ENCODE assay signal across 29 cellular contexts in the genomic region with DNA sequence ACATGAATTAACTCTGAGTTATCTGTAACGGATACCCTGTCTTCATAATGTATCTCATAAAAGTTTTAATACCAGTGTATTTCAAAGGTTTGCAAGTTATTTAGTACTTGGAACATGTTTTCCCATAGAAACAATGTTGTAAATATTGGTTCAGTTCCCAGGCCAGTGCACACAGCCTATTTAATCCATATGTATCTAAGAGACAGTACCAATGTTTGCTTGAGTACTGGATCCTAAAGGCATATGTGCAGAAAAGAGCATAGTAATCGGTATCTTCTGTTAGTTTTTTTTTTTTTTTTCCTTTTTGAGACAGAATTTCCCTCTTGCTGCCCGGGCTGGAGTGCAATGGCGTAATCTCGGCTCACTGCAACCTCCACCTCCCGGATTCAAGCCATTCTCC. TPM values are rescaled to one million over a fixed set of nuclear protein-coding genes. Genes with fewer than 3 reads are reported as not detected.
"Had no signal": no experiment of that assay in that cellular context is flagged by ENCODE, and none has a peak within 500 bp of the region (broad histone marks: within the 10 kb centered on the region; RNA-seq: fewer than 3 reads in every experiment).

No MANE protein-coding gene starts in this region.

- DNase-seq: activated CD4-positive, alpha-beta memory T cell treated with anti-CD3 and anti-CD28 coated beads for 36 hours; activated CD4-positive, alpha-beta T cell treated with anti-CD3 and anti-CD28 coated beads for 36 hours; activated CD4-positive, alpha-beta T cell treated with anti-CD3 and anti-CD28 coated beads, Interleukin-2, amount 10 ng/mL, durations not matched to agents 24 days and 14 days; activated CD4-positive, CD25-positive, alpha-beta regulatory T cell; activated CD4-positive, CD25-positive, alpha-beta regulatory T cell treated with anti-CD3 and anti-CD28 coated beads, Interleukin-2, amount 50 U/mL, for 72 hours; activated CD8-positive, alpha-beta memory T cell treated with anti-CD3 and anti-CD28 coated beads, Interleukin-2, amount 10 ng/mL, durations not matched to agents 7 days and 5 days; activated CD8-positive, alpha-beta memory T cell treated with anti-CD3 and anti-CD28 coated beads, Interleukin-2, amount 50 U/mL, for 4 hours; activated CD8-positive, alpha-beta T cell treated with anti-CD3 and anti-CD28 coated beads, Interleukin-2, amount 10 ng/mL, durations not matched to agents 7 days and 5 days; activated effector memory CD4-positive, alpha-beta T cell treated with anti-CD3 and anti-CD28 coated beads, Interleukin-2, amount 50 U/mL, for 16 hours; activated naive CD4-positive, alpha-beta T cell treated with anti-CD3 and anti-CD28 coated beads, Interleukin-2, amount 10 ng/mL, durations not matched to agents 7 days and 5 days; activated naive CD8-positive, alpha-beta T cell treated with anti-CD3 and anti-CD28 coated beads, Interleukin-2, amount 10 ng/mL, durations not matched to agents 7 days and 5 days; activated T-cell treated with anti-CD3 and anti-CD28 coated beads, Interleukin-2, amount 50 U/mL, for 1 hour; activated T-cell treated with anti-CD3 and anti-CD28 coated beads, Interleukin-2, amount 50 U/mL, for 48 hours; amniotic stem cell; anterior cingulate cortex; body of pancreas; caudate nucleus; cortex of kidney; dermis blood vessel endothelial cell; effector CD4-positive, alpha-beta T cell; effector memory CD8-positive, alpha-beta T cell; erythroblast; foreskin fibroblast; head of caudate nucleus; hypothalamus; T-helper 2 cell had no signal

- H3K4me1 ChIP-seq: body of pancreas had no signal

- H3K36me3 ChIP-seq: esophagus muscularis mucosa had no signal

- H3K27me3 ChIP-seq: body of pancreas, esophagus muscularis mucosa had no signal

- H3K9me3 ChIP-seq: body of pancreas, esophagus muscularis mucosa had no signal

- H3K4me3 ChIP-seq: body of pancreas, esophagus muscularis mucosa had no signal

- H3K27ac ChIP-seq: body of pancreas, esophagus muscularis mucosa had no signal

- ATAC-seq: activated CD4-positive, alpha-beta T cell treated with anti-CD3 and anti-CD28 coated beads for 36 hours; activated CD8-positive, alpha-beta memory T cell treated with anti-CD3 and anti-CD28 coated beads, Interleukin-2, amount 10 ng/mL, durations not matched to agents 7 days and 5 days; activated CD8-positive, alpha-beta T cell treated with anti-CD3 and anti-CD28 coated beads, Interleukin-2, amount 10 ng/mL, durations not matched to agents 7 days and 5 days; activated naive CD4-positive, alpha-beta T cell treated with anti-CD3 and anti-CD28 coated beads, Interleukin-2, amount 50 U/mL, for 72 hours; body of pancreas; effector memory CD8-positive, alpha-beta T cell had no signal

RNA-seq across cellular contexts. Expression of a gene that starts 46.1 kb away (rescaled TPM):
- total RNA-seq: activated CD4-positive, alpha-beta memory T cell treated with anti-CD3 and anti-CD28 coated beads for 36 hours; activated CD4-positive, alpha-beta T cell treated with anti-CD3 and anti-CD28 coated beads for 36 hours; activated CD8-positive, alpha-beta memory T cell treated with anti-CD3 and anti-CD28 coated beads for 36 hours; activated CD8-positive, alpha-beta memory T cell treated with anti-CD3 and anti-CD28 coated beads, Interleukin-2, amount 10 ng/mL, durations not matched to agents 7 days and 5 days; activated CD8-positive, alpha-beta T cell treated with anti-CD3 and anti-CD28 coated beads, Interleukin-2, amount 10 ng/mL, durations not matched to agents 7 days and 5 days; activated naive CD4-positive, alpha-beta T cell treated with anti-CD3 and anti-CD28 coated beads, Interleukin-2, amount 50 U/mL, for 72 hours; activated naive CD8-positive, alpha-beta T cell treated with anti-CD3 and anti-CD28 coated beads, Interleukin-2, amount 10 ng/mL, durations not matched to agents 7 days and 5 days had no signal
